ENCODE assay signal across 36 cellular contexts in the genomic region with DNA sequence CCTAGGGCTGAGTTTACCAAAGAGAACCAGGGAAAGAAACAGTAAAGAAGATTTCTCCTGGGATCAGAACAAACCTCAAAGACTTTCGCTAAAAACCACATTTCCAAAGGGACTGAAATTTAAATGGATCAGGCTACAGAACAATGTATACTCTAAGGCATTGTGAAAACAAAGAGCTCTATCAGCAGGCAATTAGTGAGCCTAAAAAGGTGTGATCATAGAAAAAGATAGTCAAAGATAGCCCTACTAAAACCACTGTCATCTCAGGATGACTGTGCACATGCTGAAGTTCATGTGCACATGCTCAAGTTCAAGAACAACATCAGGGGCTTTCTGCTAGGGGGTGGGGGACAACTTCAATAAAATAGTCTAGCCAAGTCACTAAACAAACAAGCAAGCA. TPM values are rescaled to one million over a fixed set of nuclear protein-coding genes. Genes with fewer than 3 reads are reported as not detected.
"Had no signal": no experiment of that assay in that cellular context is flagged by ENCODE, and none has a peak within 500 bp of the region (broad histone marks: within the 10 kb centered on the region; RNA-seq: fewer than 3 reads in every experiment).

No MANE protein-coding gene starts in this region.

- H3K4me1 ChIP-seq: Peyer's patch, SJSA1 had no signal

- H3K4me3 Mint-ChIP-seq: activated CD4-positive, alpha-beta T cell treated with anti-CD3 and anti-CD28 coated beads for 36 hours; activated CD4-positive, alpha-beta T cell treated with anti-CD3 and anti-CD28 coated beads, Interleukin-2, amount 10 ng/mL, durations not matched to agents 7 days and 5 days; activated CD8-positive, alpha-beta T cell treated with anti-CD3 and anti-CD28 coated beads, Interleukin-2, amount 10 ng/mL, durations not matched to agents 7 days and 5 days; activated naive CD4-positive, alpha-beta T cell treated with anti-CD3 and anti-CD28 coated beads, Interleukin-2, amount 10 ng/mL, durations not matched to agents 7 days and 5 days; activated naive CD8-positive, alpha-beta T cell; activated naive CD8-positive, alpha-beta T cell treated with anti-CD3 and anti-CD28 coated beads, Interleukin-2, amount 50 U/mL, for 24 hours; brain; T-helper 1 cell treated with Interleukin-12 subunit alpha and Interleukin-12 subunit beta and Interleukin-4 antibody, amounts not matched to agents 30 μg/mL and 1 μg/mL, for 36 hours; T-helper 2 cell treated with Interferon-gamma antibody and Interleukin-4, amounts not matched to agents 5 μg/mL and 100 μg/mL, for 36 hours had no signal

- H3K27me3 ChIP-seq: Peyer's patch, SJSA1 had no signal

- H3K9me3 ChIP-seq: Peyer's patch, SJSA1, SK-N-SH had no signal

- H3K4me3 ChIP-seq: Peyer's patch, SJSA1 had no signal

- ATAC-seq: activated CD4-positive, alpha-beta T cell treated with anti-CD3 and anti-CD28 coated beads for 36 hours; activated CD4-positive, CD25-positive, alpha-beta regulatory T cell treated with anti-CD3 and anti-CD28 coated beads, Interleukin-2, amount 50 U/mL, for 24 hours; activated CD8-positive, alpha-beta T cell treated with anti-CD3 and anti-CD28 coated beads, Interleukin-2, amount 10 ng/mL, durations not matched to agents 7 days and 5 days; activated naive CD8-positive, alpha-beta T cell treated with anti-CD3 and anti-CD28 coated beads, Interleukin-2, amount 50 U/mL, for 24 hours; PC-3 had no signal

- H3K9ac ChIP-seq: SK-N-SH had no signal

- H3K36me3 ChIP-seq: Peyer's patch, SJSA1 had no signal

- H3K27ac ChIP-seq: Peyer's patch, SJSA1 had no signal

- DNase-seq: activated CD4-positive, alpha-beta T cell treated with anti-CD3 and anti-CD28 coated beads for 36 hours; activated CD4-positive, alpha-beta T cell treated with anti-CD3 and anti-CD28 coated beads, Interleukin-2, amount 10 ng/mL, durations not matched to agents 7 days and 5 days; activated CD4-positive, alpha-beta T cell treated with anti-CD3 and anti-CD28 coated beads, Interleukin-2, amount 50 U/mL, for 48 hours; activated CD8-positive, alpha-beta memory T cell treated with anti-CD3 and anti-CD28 coated beads, Interleukin-2, amount 50 U/mL, for 48 hours; activated CD8-positive, alpha-beta T cell treated with anti-CD3 and anti-CD28 coated beads, Interleukin-2, amount 10 ng/mL, durations not matched to agents 7 days and 5 days; activated effector memory CD4-positive, alpha-beta T cell treated with Interleukin-2 at 50 U/mL for 16 hours; activated naive CD4-positive, alpha-beta T cell treated with anti-CD3 and anti-CD28 coated beads, Interleukin-2, amount 10 ng/mL, durations not matched to agents 7 days and 5 days; activated naive CD8-positive, alpha-beta T cell treated with anti-CD3 and anti-CD28 coated beads, Interleukin-2, amount 50 U/mL, for 24 hours; activated T-cell treated with anti-CD3 and anti-CD28 coated beads, Interleukin-2, amount 50 U/mL, for 48 hours; anterior cingulate cortex; caudate nucleus; NCI-H1092 treated with DMSO at 0.1 percent for 48 hours; NCI-H1417; NCI-H146; NCI-H187; NCI-H2029 treated with DMSO at 0.1 percent for 48 hours; NCI-H2107; NCI-H2171; NCI-H510A; NCI-H526; NCI-H748 treated with DMSO at 0.1 percent for 48 hours; NK-92 treated with Interleukin-12 subunit alpha and Interleukin-12 subunit beta, amount 100 ng/mL, for 24 hours; PC-3; Peyer's patch; RPMI8226; SHP77 treated with DMSO at 0.1 percent for 48 hours; SK-N-SH had no signal

- H3K4me2 ChIP-seq: SK-N-SH had no signal

- H3K4me1 Mint-ChIP-seq: brain had no signal

- H3K36me3 Mint-ChIP-seq: activated naive CD4-positive, alpha-beta T cell treated with anti-CD3 and anti-CD28 coated beads, Interleukin-2, amount 10 ng/mL, durations not matched to agents 7 days and 5 days; brain had no signal

- FAIRE-seq: bronchial epithelial cell, colon, TTC549 had no signal

- H3K9me3 Mint-ChIP-seq: activated CD4-positive, alpha-beta T cell treated with anti-CD3 and anti-CD28 coated beads, Interleukin-2, amount 10 ng/mL, durations not matched to agents 7 days and 5 days had no signal

- H3K27me3 Mint-ChIP-seq: activated CD4-positive, alpha-beta T cell treated with anti-CD3 and anti-CD28 coated beads for 36 hours; activated naive CD4-positive, alpha-beta T cell treated with anti-CD3 and anti-CD28 coated beads, Interleukin-2, amount 10 ng/mL, durations not matched to agents 7 days and 5 days; activated naive CD8-positive, alpha-beta T cell had no signal

- H3K27ac Mint-ChIP-seq: activated CD4-positive, alpha-beta T cell treated with anti-CD3 and anti-CD28 coated beads for 36 hours; activated CD4-positive, alpha-beta T cell treated with anti-CD3 and anti-CD28 coated beads, Interleukin-2, amount 10 ng/mL, durations not matched to agents 7 days and 5 days; activated CD8-positive, alpha-beta T cell treated with anti-CD3 and anti-CD28 coated beads, Interleukin-2, amount 10 ng/mL, durations not matched to agents 7 days and 5 days; activated naive CD4-positive, alpha-beta T cell treated with anti-CD3 and anti-CD28 coated beads, Interleukin-2, amount 10 ng/mL, durations not matched to agents 7 days and 5 days; activated naive CD8-positive, alpha-beta T cell; activated naive CD8-positive, alpha-beta T cell treated with anti-CD3 and anti-CD28 coated beads, Interleukin-2, amount 50 U/mL, for 24 hours; brain; T-helper 1 cell treated with Interleukin-12 subunit alpha and Interleukin-12 subunit beta and Interleukin-4 antibody, amounts not matched to agents 30 μg/mL and 1 μg/mL, for 36 hours; T-helper 2 cell treated with Interferon-gamma antibody and Interleukin-4, amounts not matched to agents 5 μg/mL and 100 μg/mL, for 36 hours had no signal

RNA-seq across cellular contexts. Expression of a gene that starts 12.9 kb away (rescaled TPM):
- total RNA-seq: SJSA1 had no signal
